In the genomic region with DNA sequence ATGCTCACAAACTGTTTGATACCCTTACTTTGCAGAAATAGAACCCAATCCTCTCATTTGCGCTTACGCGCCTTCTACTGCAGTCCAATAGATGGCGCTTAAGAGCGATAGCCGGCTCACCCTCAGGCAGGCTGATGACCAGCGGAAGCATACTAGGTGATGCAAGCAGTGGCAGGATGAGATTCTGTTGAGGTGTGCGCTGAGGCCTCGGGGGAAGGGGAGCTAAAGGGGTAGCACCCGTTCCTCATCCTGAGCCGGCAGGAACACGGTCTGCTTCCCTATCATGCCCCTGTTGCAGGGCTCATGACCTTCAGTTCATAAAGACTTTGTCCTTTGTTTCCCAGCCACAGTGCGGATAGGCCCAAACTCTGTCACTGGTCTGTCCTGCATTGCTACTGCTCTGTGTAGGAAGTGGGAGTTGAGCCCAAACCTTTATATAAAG, we compare ENCODE assay signal across 9 cellular contexts.
A peak's percentile ranks its signal among the peaks of the same experiment; 100 is the strongest.
DNase-seq lines count a peak whose midpoint lies in the region; ATAC-seq and TF ChIP-seq lines count a peak whose summit lies in the region.
"Had no signal": no experiment of that assay in that cellular context is flagged by ENCODE, and none has a peak within 500 bp of the region (broad histone marks: within the 10 kb centered on the region; RNA-seq: fewer than 3 reads in every experiment).

No MANE protein-coding gene starts in this region.

- intact Hi-C loops in sciatic nerve (cut with DNase I) = no loop called here

- no peaks in the 10 kb centered on the region for H3K27me3 Mint-ChIP-seq in activated T-cell treated with anti-CD3 and anti-CD28 coated beads, Interleukin-2, amount 50 U/mL, for 4 hours (ENCODE audit: low read depth)

- H3K36me3 Mint-ChIP-seq in activated T-cell treated with anti-CD3 and anti-CD28 coated beads, Interleukin-2, amount 50 U/mL, for 4 hours (ENCODE audit: insufficient read depth) = no peaks in the 10 kb centered on the region

- H3K4me3 ChIP-seq in coronary artery = no peak overlapping the region
- H3K4me3 ChIP-seq: SJCRH30 had no signal

- TF ChIP-seq CTCF in coronary artery (IDR thresholded peaks at IDR 0.05) = peak; percentile 27

- no peak overlapping the region for H3K27ac ChIP-seq in coronary artery
- H3K27ac ChIP-seq: SJCRH30 had no signal

- peaks cover 9% of the 10 kb centered on the region for H3K9me3 Mint-ChIP-seq in activated T-cell treated with anti-CD3 and anti-CD28 coated beads, Interleukin-2, amount 50 U/mL, for 4 hours

- H3K4me1 Mint-ChIP-seq in activated T-cell treated with anti-CD3 and anti-CD28 coated beads, Interleukin-2, amount 50 U/mL, for 4 hours (ENCODE audit: low read depth) = no peaks in the 10 kb centered on the region

- H3K4me3 Mint-ChIP-seq in activated T-cell treated with anti-CD3 and anti-CD28 coated beads, Interleukin-2, amount 50 U/mL, for 4 hours = no peak overlapping the region

- peak; percentile 63 for ATAC-seq in HG03457 (IDR thresholded peaks at IDR 0.05; ENCODE audit: unreplicated experiment)
- ATAC-seq in sciatic nerve = peak; percentile 22
- no peak for ATAC-seq in activated T-cell treated with anti-CD3 and anti-CD28 coated beads, Interleukin-2, amount 50 U/mL, for 4 hours

- DNase-seq in activated CD4-positive, alpha-beta T cell treated with anti-CD3 and anti-CD28 coated beads for 48 hours = peak; percentile 6
- DNase-seq in activated CD4-positive, alpha-beta T cell treated with anti-CD3 and anti-CD28 coated beads, Interleukin-2, amount 50 U/mL, for 1 hour = no peak
- DNase-seq in coronary artery (ENCODE audit: low spot score) (no peak), sciatic nerve (ENCODE audit: low spot score) (no peak), SKM-1 treated with dmso at 0.1 percent for 144 hours (lab: John Stamatoyannopoulos, UW; ENCODE audit: unreplicated experiment) (no peak), NCI-H510A treated with DMSO at 0.1 percent for 48 hours (lab: John Stamatoyannopoulos, UW) (no peak)
- DNase-seq in activated T-cell treated with anti-CD3 and anti-CD28 coated beads, Interleukin-2, amount 50 U/mL, for 4 hours = no peak

Comparison
In these comparisons a context has a peak if more than half of its experiments do, and no peak if none do; other contexts are left out.
1. ATAC-seq: peak in HG03457 (single experiment) and sciatic nerve (single experiment); none in activated T-cell treated with anti-CD3 and anti-CD28 coated beads, Interleukin-2, amount 50 U/mL, for 4 hours (0 of 2).